In the genomic region with DNA sequence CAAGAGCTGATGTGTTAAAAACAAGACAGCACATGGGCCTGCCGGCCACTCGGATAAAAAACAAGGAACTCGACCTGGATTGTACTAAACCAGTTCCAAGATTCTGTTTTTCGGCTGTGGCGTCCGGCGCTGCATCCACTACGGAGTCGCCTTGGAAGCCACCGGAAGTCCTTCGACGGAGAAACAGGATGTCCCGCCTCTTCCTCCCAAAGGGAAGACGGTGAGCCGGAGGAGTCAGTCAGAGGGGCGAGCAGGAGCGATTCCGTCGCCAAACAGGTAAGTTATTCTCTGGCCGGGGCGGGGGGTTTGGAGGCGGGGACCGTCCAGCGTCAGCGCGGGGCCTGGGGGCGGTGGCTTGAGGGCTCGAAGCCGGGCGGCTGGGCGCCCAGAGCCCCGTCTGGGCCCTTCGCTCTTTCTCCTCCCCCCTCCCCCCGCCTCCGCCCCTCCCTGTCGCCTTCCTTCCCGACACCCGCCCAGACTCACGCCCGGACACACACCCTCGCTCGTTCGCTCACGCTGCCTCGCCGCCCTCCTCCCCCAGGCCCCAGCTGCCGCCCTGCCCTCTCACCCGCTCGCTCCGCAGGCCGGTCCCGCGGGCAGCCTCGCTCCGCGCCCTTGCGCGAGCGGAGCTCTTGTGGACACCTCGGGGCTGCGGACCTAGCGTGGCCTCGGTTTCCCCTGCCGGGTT, we compare ENCODE assay signal across 1 cellular context.
TF ChIP-seq lines count a peak whose summit lies in the region.

A gene with protein sequence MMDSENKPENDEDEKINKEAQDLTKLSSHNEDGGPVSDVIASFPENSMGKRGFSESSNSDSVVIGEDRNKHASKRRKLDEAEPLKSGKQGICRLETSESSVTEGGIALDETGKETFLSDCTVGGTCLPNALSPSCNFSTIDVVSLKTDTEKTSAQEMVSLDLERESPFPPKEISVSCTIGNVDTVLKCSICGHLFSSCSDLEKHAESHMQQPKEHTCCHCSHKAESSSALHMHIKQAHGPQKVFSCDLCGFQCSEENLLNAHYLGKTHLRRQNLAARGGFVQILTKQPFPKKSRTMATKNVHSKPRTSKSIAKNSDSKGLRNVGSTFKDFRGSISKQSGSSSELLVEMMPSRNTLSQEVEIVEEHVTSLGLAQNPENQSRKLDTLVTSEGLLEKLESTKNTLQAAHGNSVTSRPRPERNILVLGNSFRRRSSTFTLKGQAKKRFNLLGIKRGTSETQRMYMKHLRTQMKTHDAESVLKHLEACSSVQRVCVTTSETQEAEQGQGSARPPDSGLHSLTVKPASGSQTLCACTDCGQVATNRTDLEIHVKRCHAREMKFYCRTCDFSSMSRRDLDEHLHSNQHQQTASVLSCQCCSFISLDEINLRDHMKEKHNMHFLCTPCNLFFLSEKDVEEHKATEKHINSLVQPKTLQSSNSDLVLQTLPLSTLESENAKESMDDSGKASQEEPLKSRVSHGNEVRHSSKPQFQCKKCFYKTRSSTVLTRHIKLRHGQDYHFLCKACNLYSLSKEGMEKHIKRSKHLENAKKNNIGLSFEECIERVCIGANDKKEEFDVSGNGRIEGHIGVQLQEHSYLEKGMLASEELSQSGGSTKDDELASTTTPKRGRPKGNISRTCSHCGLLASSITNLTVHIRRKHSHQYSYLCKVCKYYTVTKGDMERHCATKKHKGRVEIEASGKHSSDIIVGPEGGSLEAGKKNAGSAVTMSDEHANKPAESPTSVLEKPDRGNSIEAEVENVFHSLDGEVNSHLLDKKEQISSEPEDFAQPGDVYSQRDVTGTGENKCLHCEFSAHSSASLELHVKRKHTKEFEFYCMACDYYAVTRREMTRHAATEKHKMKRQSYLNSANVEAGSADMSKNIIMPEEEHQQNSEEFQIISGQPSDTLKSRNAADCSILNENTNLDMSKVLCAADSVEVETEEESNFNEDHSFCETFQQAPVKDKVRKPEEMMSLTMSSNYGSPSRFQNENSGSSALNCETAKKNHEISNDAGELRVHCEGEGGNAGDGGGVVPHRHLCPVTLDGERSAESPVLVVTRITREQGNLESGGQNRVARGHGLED (N-terminal part only) (plus strand): TSS at position 209 of the 688 bp plus-strand sequence. CDS start 33,150 bp downstream, outside the sequence.

TF ChIP-seq in GM12878, 131 proteins besides CTCF, POLR2A, EP300 and RAD21 (continued from another document and continues in another):
- TF ChIP-seq CEBPZ (IDR thresholded peaks at IDR 0.05; ENCODE audit: low read depth, low read length) (peak; percentile 58), JUNB (IDR thresholded peaks at IDR 0.05) (no peak), ELK1 (IDR thresholded peaks at IDR 0.05; ENCODE audit: low read depth, low read length) (peak; percentile 65; the same call in 1 of the 2 replicates), POLR2AphosphoS2 (IDR thresholded peaks at IDR 0.05; ENCODE audit: low read depth, low read length) (no peak), SRF (IDR thresholded peaks at IDR 0.05; ENCODE audit: low read depth in 2 of 2, low read length in 2 of 2) (peak; percentile 73 to 87), ZNF207 (IDR thresholded peaks at IDR 0.05; ENCODE audit: borderline replicate concordance) (no peak; the same call in none of the 2 replicates), ATF7 (IDR thresholded peaks at IDR 0.05; ENCODE audit: low read depth) (0 out of 2 replicates have a peak, but pooled peaks have one; percentile 23), ZNF687 (IDR thresholded peaks at IDR 0.05) (no peak), ZNF384 (IDR thresholded peaks at IDR 0.05; ENCODE audit: borderline replicate concordance, low read depth, low read length) (no peak), KDM1A (IDR thresholded peaks at IDR 0.05; ENCODE audit: borderline replicate concordance) (no peak), CREM (IDR thresholded peaks at IDR 0.05; ENCODE audit: low read depth) (0 out of 2 replicates have a peak, but pooled peaks have one; percentile 4), IKZF1 (conservative IDR thresholded peaks at IDR 0.05) (peak; percentile 77; the same call in 1 of the 2 replicates), HCFC1 (IDR thresholded peaks at IDR 0.05; ENCODE audit: low read length) (peak; percentile 66), E2F8 (IDR thresholded peaks at IDR 0.05; ENCODE audit: low read depth, partially characterized antibody) (peak; percentile 90), GABPA (IDR thresholded peaks at IDR 0.05; ENCODE audit: low read depth) (peak; percentile 96), RAD51 (IDR thresholded peaks at IDR 0.05) (0 out of 2 replicates have a peak, but pooled peaks have one; percentile 12), RELA (IDR thresholded peaks at IDR 0.05; ENCODE audit: borderline replicate concordance, partially characterized antibody) (peak; percentile 57), SIX5 (IDR thresholded peaks at IDR 0.05; ENCODE audit: low read depth, low read length, severe bottlenecking) (peak; percentile 55), CHD2 (IDR thresholded peaks at IDR 0.05; ENCODE audit: borderline replicate concordance, low read depth, low read length) (peak; percentile 65; the same call in 1 of the 2 replicates), SPI1 (IDR thresholded peaks at IDR 0.05; ENCODE audit: borderline replicate concordance, insufficient read depth, low read depth, low read length) (peak; percentile 48), NR2C1 (IDR thresholded peaks at IDR 0.05) (peak; percentile 61), SIN3A (IDR thresholded peaks at IDR 0.05; ENCODE audit: low read depth, low read length) (peak; percentile 33; the same call in 1 of the 2 replicates), TBL1XR1 (IDR thresholded peaks at IDR 0.05; ENCODE audit: low read depth, low read length) (no peak), POLR2AphosphoS5 (IDR thresholded peaks at IDR 0.05; ENCODE audit: low read length) (peak; percentile 75), BACH1 (IDR thresholded peaks at IDR 0.05; ENCODE audit: borderline replicate concordance) (no peak), SMAD1 (IDR thresholded peaks at IDR 0.05; ENCODE audit: low read depth, partially characterized antibody) (peak; percentile 42), GATAD2B (conservative IDR thresholded peaks at IDR 0.05; ENCODE audit: low read depth) (0 out of 2 replicates have a peak, but pooled peaks have one; percentile 10), SUPT20H (IDR thresholded peaks at IDR 0.05; ENCODE audit: borderline replicate concordance, control insufficient read depth, low read depth, low read length) (no peak), SREBF2 (IDR thresholded peaks at IDR 0.05; ENCODE audit: low read length) (peak; percentile 35), ZNF24 (IDR thresholded peaks at IDR 0.05) (no peak), CHD1 (IDR thresholded peaks at IDR 0.05; ENCODE audit: low read depth, low read length) (no peak), SMC3 (IDR thresholded peaks at IDR 0.05; ENCODE audit: borderline replicate concordance, low read length) (no peak), TAF1 (IDR thresholded peaks at IDR 0.05; ENCODE audit: borderline replicate concordance, low read depth, low read length) (peak; percentile 77), RB1 (IDR thresholded peaks at IDR 0.05; ENCODE audit: borderline replicate concordance) (0 out of 2 replicates have a peak, but pooled peaks have one; percentile 1), MTA2 (IDR thresholded peaks at IDR 0.05; ENCODE audit: low read depth) (no peak)
- TF ChIP-seq, protein P1, sequence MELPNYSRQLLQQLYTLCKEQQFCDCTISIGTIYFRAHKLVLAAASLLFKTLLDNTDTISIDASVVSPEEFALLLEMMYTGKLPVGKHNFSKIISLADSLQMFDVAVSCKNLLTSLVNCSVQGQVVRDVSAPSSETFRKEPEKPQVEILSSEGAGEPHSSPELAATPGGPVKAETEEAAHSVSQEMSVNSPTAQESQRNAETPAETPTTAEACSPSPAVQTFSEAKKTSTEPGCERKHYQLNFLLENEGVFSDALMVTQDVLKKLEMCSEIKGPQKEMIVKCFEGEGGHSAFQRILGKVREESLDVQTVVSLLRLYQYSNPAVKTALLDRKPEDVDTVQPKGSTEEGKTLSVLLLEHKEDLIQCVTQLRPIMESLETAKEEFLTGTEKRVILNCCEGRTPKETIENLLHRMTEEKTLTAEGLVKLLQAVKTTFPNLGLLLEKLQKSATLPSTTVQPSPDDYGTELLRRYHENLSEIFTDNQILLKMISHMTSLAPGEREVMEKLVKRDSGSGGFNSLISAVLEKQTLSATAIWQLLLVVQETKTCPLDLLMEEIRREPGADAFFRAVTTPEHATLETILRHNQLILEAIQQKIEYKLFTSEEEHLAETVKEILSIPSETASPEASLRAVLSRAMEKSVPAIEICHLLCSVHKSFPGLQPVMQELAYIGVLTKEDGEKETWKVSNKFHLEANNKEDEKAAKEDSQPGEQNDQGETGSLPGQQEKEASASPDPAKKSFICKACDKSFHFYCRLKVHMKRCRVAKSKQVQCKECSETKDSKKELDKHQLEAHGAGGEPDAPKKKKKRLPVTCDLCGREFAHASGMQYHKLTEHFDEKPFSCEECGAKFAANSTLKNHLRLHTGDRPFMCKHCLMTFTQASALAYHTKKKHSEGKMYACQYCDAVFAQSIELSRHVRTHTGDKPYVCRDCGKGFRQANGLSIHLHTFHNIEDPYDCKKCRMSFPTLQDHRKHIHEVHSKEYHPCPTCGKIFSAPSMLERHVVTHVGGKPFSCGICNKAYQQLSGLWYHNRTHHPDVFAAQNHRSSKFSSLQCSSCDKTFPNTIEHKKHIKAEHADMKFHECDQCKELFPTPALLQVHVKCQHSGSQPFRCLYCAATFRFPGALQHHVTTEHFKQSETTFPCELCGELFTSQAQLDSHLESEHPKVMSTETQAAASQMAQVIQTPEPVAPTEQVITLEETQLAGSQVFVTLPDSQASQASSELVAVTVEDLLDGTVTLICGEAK (IDR thresholded peaks at IDR 0.05; ENCODE audit: borderline replicate concordance): peak; percentile 98
